In the genomic region with DNA sequence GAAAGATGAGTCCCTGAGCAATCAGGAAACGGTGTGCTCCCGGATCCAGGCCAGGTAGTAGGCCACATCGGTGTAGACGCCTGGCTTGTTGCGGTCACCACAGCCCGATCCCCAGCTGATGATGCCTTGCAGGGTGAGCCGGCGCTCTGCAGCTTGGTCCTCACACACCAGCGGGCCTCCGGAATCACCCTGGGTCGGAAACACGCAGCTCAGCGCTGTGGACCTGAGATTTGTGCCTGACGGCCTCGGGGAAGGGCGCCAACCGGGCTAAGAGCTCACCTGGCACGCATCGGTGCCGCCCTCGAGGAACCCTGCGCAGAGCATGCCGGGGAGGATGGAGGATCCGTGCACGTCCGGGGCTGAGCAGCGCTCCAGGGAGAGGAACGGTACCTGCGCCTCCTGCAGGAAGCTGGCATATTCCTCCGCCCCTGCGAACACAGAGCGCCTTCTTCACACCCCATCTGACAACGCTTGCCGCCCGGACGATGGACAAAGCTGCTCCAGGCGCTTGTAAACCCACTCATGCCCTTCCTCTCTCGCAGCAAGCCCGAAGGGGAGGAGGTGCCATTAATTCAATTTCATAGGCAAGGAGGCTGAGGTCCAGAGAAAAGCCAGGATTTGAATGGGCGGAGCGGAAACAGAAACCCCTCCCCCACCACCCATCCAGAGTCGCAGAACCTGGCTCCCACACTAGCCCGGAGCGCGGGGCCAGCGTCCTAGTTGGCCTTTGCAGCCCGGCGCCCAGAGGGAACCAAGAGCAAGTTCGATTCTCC, we compare ENCODE assay signal across 7 cellular contexts. TPM values are rescaled to one million over a fixed set of nuclear protein-coding genes. Genes with fewer than 3 reads are reported as not detected.
DNase-seq lines count a peak whose midpoint lies in the region; ATAC-seq, FAIRE-seq and TF ChIP-seq lines count a peak whose summit lies in the region.
"Had no signal": no experiment of that assay in that cellular context is flagged by ENCODE, and none has a peak within 500 bp of the region (broad histone marks: within the 10 kb centered on the region; RNA-seq: fewer than 3 reads in every experiment).

No MANE protein-coding gene starts in this region.

- H3K9ac ChIP-seq in kidney (ENCODE audit: low read length in 2 of 2): no peak overlapping the region

- TF ChIP-seq POLR2A in tibial nerve (IDR thresholded peaks at IDR 0.05): no peak

- no peak for ATAC-seq in HG03159 (IDR thresholded peaks at IDR 0.05; ENCODE audit: unreplicated experiment)

- no peak for FAIRE-seq in kidney (lab: Jason Lieb, UNC)

- TF ChIP-seq CTCF in kidney (IDR thresholded peaks at IDR 0.05; ENCODE audit: borderline replicate concordance, extremely low read depth, insufficient read depth) (peak; percentile 37), tibial nerve (IDR thresholded peaks at IDR 0.05) (peak in 4 of 5 experiments; percentile 9 to 21 (median 12))

- H3K4me1 ChIP-seq in kidney (ENCODE audit: control insufficient read depth in 1 of 2, insufficient read depth in 1 of 2, low read depth in 1 of 2, low read length in 2 of 2) (peaks cover 0 to 32% of the 10 kb centered on the region in 2 donors), tibial nerve (peaks cover 0 to 44% (median 25%) of the 10 kb centered on the region in 4 donors)

- H3K4me3 ChIP-seq in kidney (ENCODE audit: low read length in 2 of 2) (peak overlapping the region in 1 of 2 donors; percentile 2), tibial nerve (peak overlapping the region in 1 of 4 donors; percentile 4)

- TF ChIP-seq EP300 in tibial nerve (IDR thresholded peaks at IDR 0.05): no peak

- DNase-seq in ELR (ENCODE audit: low read depth) (peak; percentile 72), NCI-H2227 treated with DMSO at 0.1 percent for 48 hours (lab: John Stamatoyannopoulos, UW) (peak; percentile 70), kidney (peak; percentile 91), tibial nerve (ENCODE audit: low spot score in 2 of 2) (no peak)
- peak; percentile 65 for DNase-seq in activated T-helper 9 cell treated with anti-CD3 and anti-CD28 coated beads, Interleukin-2, amount 50 U/mL, for 16 hours (ENCODE audit: low read depth)

- H3K36me3 ChIP-seq in kidney (ENCODE audit: control insufficient read depth in 1 of 2, insufficient read depth in 2 of 2, low read length in 2 of 2): no peaks in the 10 kb centered on the region
- no peaks in the 10 kb centered on the region for H3K36me3 ChIP-seq in tibial nerve

- intact Hi-C loops in kidney (cut with DNase I): no loop called here

- 3 to 5% methylated on average over 7 to 48 of the region's 49 CpGs for WGBS in tibial nerve, 2 donors

- no peaks in the 10 kb centered on the region for H3K9me3 ChIP-seq in kidney (ENCODE audit: control insufficient read depth in 1 of 2, low read length in 2 of 2)
- no peaks in the 10 kb centered on the region for H3K9me3 ChIP-seq in tibial nerve

- peaks cover 3 to 84% of the 10 kb centered on the region in 2 donors for H3K27me3 ChIP-seq in tibial nerve

- H3K27ac ChIP-seq in kidney (ENCODE audit: low read depth in 2 of 2, low read length in 2 of 2): no peak overlapping the region
- no peak overlapping the region for H3K27ac ChIP-seq in tibial nerve

RNA-seq across cellular contexts. Expression of a gene that starts 2.0 kb away (rescaled TPM):
- not detected for total RNA-seq in kidney
- not detected for polyA plus RNA-seq in kidney (ENCODE audit: insufficient read depth, low read depth, low replicate concordance)
- total RNA-seq in tibial nerve: not detected
- total RNA-seq: dermis microvascular lymphatic vessel endothelial cell had no signal

RNA-seq across cellular contexts. Expression of a gene that starts 6.9 kb away (rescaled TPM):
- 4.2 TPM for total RNA-seq in kidney
- 3.1 TPM for polyA plus RNA-seq in kidney (ENCODE audit: insufficient read depth, low read depth, low replicate concordance)
- 1 to 10 TPM in 1 of 4 donors, under 1 TPM in 1, not detected in 2; 0.59 to 4.5 TPM for total RNA-seq in tibial nerve

RNA-seq across cellular contexts. Expression of a gene that starts 18.2 kb away (rescaled TPM):
- 0.91 TPM for total RNA-seq in kidney
- 211 TPM for polyA plus RNA-seq in kidney (ENCODE audit: insufficient read depth, low read depth, low replicate concordance)
- total RNA-seq in tibial nerve: not detected
- total RNA-seq: dermis microvascular lymphatic vessel endothelial cell had no signal

RNA-seq across cellular contexts. Expression of a gene that starts 24.0 kb away (rescaled TPM):
- total RNA-seq in kidney: 37.8 TPM
- polyA plus RNA-seq in kidney (ENCODE audit: insufficient read depth, low read depth, low replicate concordance): 9.6 TPM
- 10 to 100 TPM; 19.4 to 26.4 (median 23.2) TPM for total RNA-seq in tibial nerve

RNA-seq across cellular contexts. Expression of a gene that starts 44.2 kb away (rescaled TPM):
- total RNA-seq in kidney: 5.5 TPM
- polyA plus RNA-seq in kidney (ENCODE audit: insufficient read depth, low read depth, low replicate concordance): 1.6 TPM
- 10 to 100 TPM in 1 of 4 donors, 1 to 10 TPM in 3; 5.1 to 11.2 (median 7.5) TPM for total RNA-seq in tibial nerve

Comparison
In these comparisons a context has a peak if more than half of its experiments do, and no peak if none do; other contexts are left out.
1. DNase-seq: peak in ELR (single experiment), NCI-H2227 treated with DMSO at 0.1 percent for 48 hours (single experiment), activated T-helper 9 cell treated with anti-CD3 and anti-CD28 coated beads, Interleukin-2, amount 50 U/mL, for 16 hours (single experiment) and kidney (single experiment); none in tibial nerve (0 of 2).